Comparison of ENCODE assay signal across 8 cellular contexts in genomic region chr6:87698618-87699017, GRCh38.
DNase-seq lines count a peak whose midpoint lies in the region; ATAC-seq and TF ChIP-seq lines count a peak whose summit lies in the region.

No MANE protein-coding gene starts in this region.

- H3K4me2 ChIP-seq in KMS-11 = peak overlapping the region; percentile 74

- H3K4me3 ChIP-seq in KMS-11 (IDR thresholded peaks at IDR 0.05; ENCODE audit: insufficient read depth, low read depth, low read length) (no peak overlapping the region), astrocyte of the spinal cord (ENCODE audit: low read depth, low read length) (peak overlapping the region; percentile 90)

- peak; percentile 93 for DNase-seq in AML-193 (lab: John Stamatoyannopoulos, UW)
- peak; percentile 37 for DNase-seq in astrocyte of the spinal cord (ENCODE audit: low read depth, low spot score)
- DNase-seq in medulla oblongata (ENCODE audit: extremely low spot score) = peak; percentile 72
- DNase-seq in NCI-H1105 (lab: John Stamatoyannopoulos, UW) = no peak
- no peak for DNase-seq in kidney glomerular epithelial cell (lab: John Stamatoyannopoulos, UW)

- in situ Hi-C loops in astrocyte of the spinal cord (cut with HindIII; ENCODE audit: low sequenced_read_pairs) = no loop called here

- H3K27me3 ChIP-seq in KMS-11 (ENCODE audit: insufficient read depth, low read depth) = no peaks in the 10 kb centered on the region

- TF ChIP-seq CTCF in KMS-11 (conservative IDR thresholded peaks at IDR 0.05; ENCODE audit: low read depth, low read length) (no peak), astrocyte of the spinal cord (IDR thresholded peaks at IDR 0.05; ENCODE audit: low read depth, low read length) (no peak)

- H3K79me2 ChIP-seq in KMS-11 (ENCODE audit: insufficient read depth, low read depth) = peaks cover 85% of the 10 kb centered on the region

- H3K27ac ChIP-seq in KMS-11 = peak overlapping the region; percentile 94; the same call in 1 of the 2 replicates

- peaks cover 39% of the 10 kb centered on the region for H4K20me1 ChIP-seq in KMS-11 (ENCODE audit: insufficient read depth)

- H3K9ac ChIP-seq in KMS-11 = peak overlapping the region; percentile 93; the same call in 1 of the 2 replicates

- H3K4me1 ChIP-seq in KMS-11 (ENCODE audit: low read depth, poor library complexity, severe bottlenecking) = peaks cover 54% of the 10 kb centered on the region

- ATAC-seq in HG03442 (IDR thresholded peaks at IDR 0.05; ENCODE audit: unreplicated experiment) (no peak), GM18517 (IDR thresholded peaks at IDR 0.05; ENCODE audit: unreplicated experiment) (no peak)

- H3K36me3 ChIP-seq in KMS-11 (ENCODE audit: insufficient read depth) = 0 out of 2 replicates have a peak, but pooled peaks cover 2% of the 10 kb centered on the region

- no peak overlapping the region for H2AFZ ChIP-seq in KMS-11 (ENCODE audit: low read depth)

Comparison
In these comparisons a context has a peak if more than half of its experiments do, and no peak if none do; other contexts are left out.
1. DNase-seq: peak in AML-193 (2 of 2), astrocyte of the spinal cord (single experiment) and medulla oblongata (single experiment); none in NCI-H1105 (single experiment) and kidney glomerular epithelial cell (single experiment).